In genomic region chr15:79451361-79451999, GRCh38 we compare ENCODE assay signal across 17 cellular contexts.
"Had no signal": no experiment of that assay in that cellular context is flagged by ENCODE, and none has a peak within 500 bp of the region (broad histone marks: within the 10 kb centered on the region; RNA-seq: fewer than 3 reads in every experiment).

No MANE protein-coding gene starts in this region.

- H3K4me1 ChIP-seq: tibial nerve, vagina had no signal

- H3K27me3 ChIP-seq: brain microvascular endothelial cell, tibial nerve, vagina had no signal

- H3K36me3 ChIP-seq: brain microvascular endothelial cell, neutrophil, tibial nerve, vagina had no signal

- H3K9me3 ChIP-seq: neutrophil, tibial nerve, vagina had no signal

- DNase-seq: activated B cell treated with CpG ODN at 0.5 μM for 24 hours; activated CD4-positive, alpha-beta T cell treated with anti-CD3 and anti-CD28 coated beads for 48 hours; activated CD8-positive, alpha-beta memory T cell treated with anti-CD3 and anti-CD28 coated beads, Interleukin-2, amount 50 U/mL, for 48 hours; activated naive CD4-positive, alpha-beta T cell; activated naive CD8-positive, alpha-beta T cell treated with anti-CD3 and anti-CD28 coated beads, Interleukin-2, amount 10 ng/mL, durations not matched to agents 7 days and 5 days; brain microvascular endothelial cell; effector memory CD8-positive, alpha-beta T cell; head of caudate nucleus; left colon; small intestine; stimulated activated CD4-positive, alpha-beta T cell treated with anti-CD3 and anti-CD28 coated beads, Interleukin-4, amount 100 ng/mL, for 4 hours; stimulated activated CD8-positive, alpha-beta memory T cell treated with anti-CD3 and anti-CD28 coated beads, Interleukin-4, amount 100 ng/mL, for 48 hours; stimulated activated naive CD4-positive, alpha-beta T cell treated with Interleukin-2 at 50 U/mL for 16 hours had no signal

- H3K27ac ChIP-seq: brain microvascular endothelial cell, epithelial cell of prostate, neutrophil, tibial nerve, vagina had no signal

- H3K4me3 ChIP-seq: tibial nerve, vagina had no signal

- ATAC-seq: effector memory CD8-positive, alpha-beta T cell; left colon had no signal
